Comparison of ENCODE assay signal across 8 cellular contexts in genomic region chr4:11548529-11549176, GRCh38.
DNase-seq lines count a peak whose midpoint lies in the region; ATAC-seq and TF ChIP-seq lines count a peak whose summit lies in the region.

No MANE protein-coding gene starts in this region.

- TF ChIP-seq CTCF in RWPE2 (IDR thresholded peaks at IDR 0.05; ENCODE audit: poor library complexity, severe bottlenecking), result no peak
- TF ChIP-seq CTCF in upper lobe of left lung (IDR thresholded peaks at IDR 0.05), result no peak

- no peak for DNase-seq in activated T-cell treated with anti-CD3 and anti-CD28 coated beads, Interleukin-2, amount 50 U/mL, for 4 hours
- DNase-seq in activated T-cell treated with anti-CD3 and anti-CD28 coated beads, Interleukin-2, amount 50 U/mL, for 48 hours, result no peak
- no peak for DNase-seq in RWPE2 (ENCODE audit: low spot score)
- DNase-seq in stimulated activated naive B cell treated with anti-CD40 and anti-IgM and Interleukin-4, amounts not matched to agents 10 μg/mL and 1 μg/mL and 100 μg/mL, for 72 hours, result no peak
- no peak for DNase-seq in activated CD4-positive, alpha-beta memory T cell treated with anti-CD3 and anti-CD28 coated beads for 36 hours
- DNase-seq in upper lobe of left lung, result no peak
- no peak for DNase-seq in NOMO-1 (lab: John Stamatoyannopoulos, UW; ENCODE audit: unreplicated experiment in 2 of 2)

- no peaks in the 10 kb centered on the region for H3K4me1 Mint-ChIP-seq in activated T-cell treated with anti-CD3 and anti-CD28 coated beads, Interleukin-2, amount 50 U/mL, for 4 hours (ENCODE audit: low read depth)
- H3K4me1 Mint-ChIP-seq in stimulated activated naive B cell treated with anti-CD40 and anti-IgM and Interleukin-4, amounts not matched to agents 10 μg/mL and 1 μg/mL and 100 μg/mL, for 72 hours, result peaks cover 14 to 17% of the 10 kb centered on the region in 2 donors
- H3K4me1 Mint-ChIP-seq in activated CD4-positive, alpha-beta memory T cell treated with anti-CD3 and anti-CD28 coated beads for 36 hours (ENCODE audit: low read depth), result peaks cover 10% of the 10 kb centered on the region

- H3K27me3 Mint-ChIP-seq in activated T-cell treated with anti-CD3 and anti-CD28 coated beads, Interleukin-2, amount 50 U/mL, for 4 hours (ENCODE audit: low read depth), result peaks cover 4% of the 10 kb centered on the region
- H3K27me3 Mint-ChIP-seq in stimulated activated naive B cell treated with anti-CD40 and anti-IgM and Interleukin-4, amounts not matched to agents 10 μg/mL and 1 μg/mL and 100 μg/mL, for 72 hours, result peaks cover 0 to 12% of the 10 kb centered on the region in 2 donors
- peaks cover 6% of the 10 kb centered on the region for H3K27me3 Mint-ChIP-seq in activated CD4-positive, alpha-beta memory T cell treated with anti-CD3 and anti-CD28 coated beads for 36 hours

- H3K9me3 ChIP-seq in RWPE2 (ENCODE audit: severe bottlenecking) (no peaks in the 10 kb centered on the region), upper lobe of left lung (no peaks in the 10 kb centered on the region)

- no peaks in the 10 kb centered on the region for H3K9me3 Mint-ChIP-seq in activated T-cell treated with anti-CD3 and anti-CD28 coated beads, Interleukin-2, amount 50 U/mL, for 4 hours
- peaks cover 0 to 2% of the 10 kb centered on the region in 2 donors for H3K9me3 Mint-ChIP-seq in stimulated activated naive B cell treated with anti-CD40 and anti-IgM and Interleukin-4, amounts not matched to agents 10 μg/mL and 1 μg/mL and 100 μg/mL, for 72 hours
- no peaks in the 10 kb centered on the region for H3K9me3 Mint-ChIP-seq in activated CD4-positive, alpha-beta memory T cell treated with anti-CD3 and anti-CD28 coated beads for 36 hours

- H3K4me1 ChIP-seq in RWPE2 (ENCODE audit: insufficient read depth, poor library complexity, severe bottlenecking) (peaks cover 18% of the 10 kb centered on the region), upper lobe of left lung (peaks cover 0 to 4% (median 0%) of the 10 kb centered on the region in 4 donors)

- H3K4me3 ChIP-seq in RWPE2 (ENCODE audit: severe bottlenecking) (no peak overlapping the region), upper lobe of left lung (no peak overlapping the region)

- TF ChIP-seq EP300 in upper lobe of left lung (IDR thresholded peaks at IDR 0.05), result no peak

- POLR2A ChIA-PET in activated CD4-positive, alpha-beta memory T cell treated with anti-CD3 and anti-CD28 coated beads for 36 hours (lab: Charles Lee), result no interaction called here

- no peaks in the 10 kb centered on the region for H3K36me3 ChIP-seq in RWPE2 (ENCODE audit: low read depth)
- no peaks in the 10 kb centered on the region for H3K36me3 ChIP-seq in upper lobe of left lung

- peak; percentile 83 to 89 for ATAC-seq in activated T-cell treated with anti-CD3 and anti-CD28 coated beads, Interleukin-2, amount 50 U/mL, for 4 hours
- ATAC-seq in HG02943 (IDR thresholded peaks at IDR 0.05; ENCODE audit: low read depth, unreplicated experiment) (peak; percentile 91), RWPE2 (ENCODE audit: low read depth) (peak; percentile 90), upper lobe of left lung (ENCODE audit: low FRiP score in 2 of 2) (no peak)
- ATAC-seq in stimulated activated naive B cell treated with anti-CD40 and anti-IgM and Interleukin-4, amounts not matched to agents 10 μg/mL and 1 μg/mL and 100 μg/mL, for 72 hours (replicated peaks), result peak; percentile 80 to 89

- intact Hi-C loops in activated CD4-positive, alpha-beta memory T cell treated with anti-CD3 and anti-CD28 coated beads for 36 hours (cut with micrococcal nuclease), result no loop called here

- WGBS in upper lobe of left lung, 2 donors, result 33 to 45% methylated on average over 2 of the region's 2 CpGs

- no peaks in the 10 kb centered on the region for H3K36me3 Mint-ChIP-seq in activated T-cell treated with anti-CD3 and anti-CD28 coated beads, Interleukin-2, amount 50 U/mL, for 4 hours (ENCODE audit: insufficient read depth)
- no peaks in the 10 kb centered on the region for H3K36me3 Mint-ChIP-seq in stimulated activated naive B cell treated with anti-CD40 and anti-IgM and Interleukin-4, amounts not matched to agents 10 μg/mL and 1 μg/mL and 100 μg/mL, for 72 hours
- H3K36me3 Mint-ChIP-seq in activated CD4-positive, alpha-beta memory T cell treated with anti-CD3 and anti-CD28 coated beads for 36 hours, result no peaks in the 10 kb centered on the region

- no peak for TF ChIP-seq POLR2A in upper lobe of left lung (IDR thresholded peaks at IDR 0.05)

- H3K27me3 ChIP-seq in RWPE2 (ENCODE audit: insufficient read depth, poor library complexity, severe bottlenecking) (no peaks in the 10 kb centered on the region), upper lobe of left lung (no peaks in the 10 kb centered on the region)

- peak overlapping the region; percentile 37 for H3K27ac ChIP-seq in RWPE2 (ENCODE audit: poor library complexity, severe bottlenecking)
- no peak overlapping the region for H3K27ac ChIP-seq in upper lobe of left lung

- H3K4me3 Mint-ChIP-seq in activated T-cell treated with anti-CD3 and anti-CD28 coated beads, Interleukin-2, amount 50 U/mL, for 4 hours, result no peak overlapping the region
- no peak overlapping the region for H3K4me3 Mint-ChIP-seq in stimulated activated naive B cell treated with anti-CD40 and anti-IgM and Interleukin-4, amounts not matched to agents 10 μg/mL and 1 μg/mL and 100 μg/mL, for 72 hours
- no peak overlapping the region for H3K4me3 Mint-ChIP-seq in activated CD4-positive, alpha-beta memory T cell treated with anti-CD3 and anti-CD28 coated beads for 36 hours

- no peak overlapping the region for H3K27ac Mint-ChIP-seq in stimulated activated naive B cell treated with anti-CD40 and anti-IgM and Interleukin-4, amounts not matched to agents 10 μg/mL and 1 μg/mL and 100 μg/mL, for 72 hours
- H3K27ac Mint-ChIP-seq in activated CD4-positive, alpha-beta memory T cell treated with anti-CD3 and anti-CD28 coated beads for 36 hours, result no peak overlapping the region

- CTCF ChIA-PET in activated CD4-positive, alpha-beta memory T cell treated with anti-CD3 and anti-CD28 coated beads for 36 hours (lab: Charles Lee), result no interaction called here

Comparison
In these comparisons a context has a peak if more than half of its experiments do, and no peak if none do; other contexts are left out.
1. ATAC-seq: peak in activated T-cell treated with anti-CD3 and anti-CD28 coated beads, Interleukin-2, amount 50 U/mL, for 4 hours (2 of 2), HG02943 (single experiment), RWPE2 (single experiment) and stimulated activated naive B cell treated with anti-CD40 and anti-IgM and Interleukin-4, amounts not matched to agents 10 μg/mL and 1 μg/mL and 100 μg/mL, for 72 hours (2 of 2); none in upper lobe of left lung (0 of 2).